9 cellular contexts compared by ENCODE assay signal in genomic region chr5:40404613-40405012, GRCh38.
DNase-seq lines count a peak whose midpoint lies in the region; ATAC-seq lines count a peak whose summit lies in the region.
"Had no signal": no experiment of that assay in that cellular context is flagged by ENCODE, and none has a peak within 500 bp of the region (broad histone marks: within the 10 kb centered on the region; RNA-seq: fewer than 3 reads in every experiment).

No MANE protein-coding gene starts in this region.

- no peaks in the 10 kb centered on the region; the same call in 1 of the 2 replicates for H3F3A ChIP-seq in GM23248 (ENCODE audit: insufficient read depth)

- H3K4me2 ChIP-seq in GM23248 (ENCODE audit: unreplicated experiment), result no peak overlapping the region

- ATAC-seq in GM18517 (IDR thresholded peaks at IDR 0.05; ENCODE audit: unreplicated experiment) (peak; percentile 88), GM21576 (IDR thresholded peaks at IDR 0.05; ENCODE audit: unreplicated experiment) (peak; percentile 60), HG03565 (IDR thresholded peaks at IDR 0.05; ENCODE audit: unreplicated experiment) (peak; percentile 68)

- no peaks in the 10 kb centered on the region for H3K27me3 ChIP-seq in GM23248 (replicated peaks; ENCODE audit: insufficient read depth)

- in situ Hi-C loops in GM23248 (cut with MboI), result no loop called here

- H4K20me1 ChIP-seq in GM23248 (ENCODE audit: insufficient read depth), result no peaks in the 10 kb centered on the region

- H2AFZ ChIP-seq in GM23248, result no peak overlapping the region

- H3K9me3 ChIP-seq in GM23248 (ENCODE audit: low read depth), result no peaks in the 10 kb centered on the region

- H3K27ac ChIP-seq in GM23248, result no peak overlapping the region

- peak overlapping the region; percentile 42 to 76 (median 61) for H3K4me3 Mint-ChIP-seq in immature natural killer cell

- H3K27ac Mint-ChIP-seq in immature natural killer cell, result peak overlapping the region; percentile 93 to 99 (median 96)

- H3K9ac ChIP-seq in GM23248, result no peak overlapping the region

- H3K4me3 ChIP-seq in GM23248, result no peak overlapping the region

- DNase-seq in immature natural killer cell (peak; percentile 60 to 65 (median 62)), globus pallidus (ENCODE audit: low spot score) (no peak), NCI-H1105 (lab: John Stamatoyannopoulos, UW) (no peak), GM23248 (no peak)
- DNase-seq in stimulated activated naive CD4-positive, alpha-beta T cell treated with Interleukin-2 at 50 U/mL for 16 hours (lab: John Stamatoyannopoulos, UW), result no peak
- DNase-seq: stimulated activated CD4-positive, alpha-beta T cell treated with anti-CD3 and anti-CD28 coated beads, Interleukin-2, amount 100 ng/mL, for 24 hours had no signal

- H3K27me3 Mint-ChIP-seq in immature natural killer cell (ENCODE audit: low read depth in 3 of 3), result peaks cover 2 to 10% (median 10%) of the 10 kb centered on the region in 3 donors

- no peaks in the 10 kb centered on the region for H3K79me2 ChIP-seq in GM23248 (ENCODE audit: insufficient read depth)

- H3K9me3 Mint-ChIP-seq in immature natural killer cell, result no peaks in the 10 kb centered on the region

- no peaks in the 10 kb centered on the region for H3K36me3 ChIP-seq in GM23248 (ENCODE audit: low read depth)

- peaks cover 73 to 84% of the 10 kb centered on the region in 2 donors for H3K4me1 Mint-ChIP-seq in immature natural killer cell

- H3K9me2 ChIP-seq in GM23248 (ENCODE audit: insufficient read depth), result no peaks in the 10 kb centered on the region

- H3K4me1 ChIP-seq in GM23248 (ENCODE audit: insufficient read depth), result peaks cover 10% of the 10 kb centered on the region

- peaks cover 0 to 7% (median 0%) of the 10 kb centered on the region in 3 donors for H3K36me3 Mint-ChIP-seq in immature natural killer cell

Comparison
In these comparisons a context has a peak if more than half of its experiments do, and no peak if none do; other contexts are left out.
1. DNase-seq: peak in immature natural killer cell (3 of 3); none in globus pallidus (single experiment), NCI-H1105 (single experiment), GM23248 (single experiment) and stimulated activated naive CD4-positive, alpha-beta T cell treated with Interleukin-2 at 50 U/mL for 16 hours (single experiment).
2. Peak in every context shown above with its lines, with median percentiles within 50 percentile points of each other: ATAC-seq.